Comparison of ENCODE assay signal across 19 cellular contexts in the genomic region with DNA sequence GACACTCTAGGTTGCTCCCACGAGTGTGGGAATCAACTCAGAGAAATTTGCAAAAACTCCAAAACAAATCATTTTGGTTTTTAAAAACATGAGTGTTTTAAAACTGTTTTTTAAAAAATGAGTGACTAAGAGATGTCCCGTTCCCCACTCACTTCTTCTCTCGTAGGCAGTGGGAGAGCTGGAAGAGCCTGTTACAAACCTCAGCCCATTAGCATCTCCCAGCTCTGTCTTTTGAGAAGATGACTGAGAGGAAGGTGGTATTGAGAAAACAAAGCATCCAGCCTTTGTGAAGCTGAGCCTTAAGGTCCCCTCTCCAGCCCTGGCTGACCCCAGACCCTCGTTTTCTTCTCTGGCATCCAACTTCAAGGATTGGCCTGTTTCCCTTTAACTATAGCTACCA. TPM values are rescaled to one million over a fixed set of nuclear protein-coding genes. Genes with fewer than 3 reads are reported as not detected.
"Had no signal": no experiment of that assay in that cellular context is flagged by ENCODE, and none has a peak within 500 bp of the region (broad histone marks: within the 10 kb centered on the region; RNA-seq: fewer than 3 reads in every experiment).

No MANE protein-coding gene starts in this region.

- H3K4me3 Mint-ChIP-seq: naive thymus-derived CD8-positive, alpha-beta T cell had no signal

- H3K27ac Mint-ChIP-seq: naive thymus-derived CD8-positive, alpha-beta T cell had no signal

- H3K4me3 ChIP-seq: colonic mucosa, esophagus squamous epithelium, gastroesophageal sphincter, mucosa of descending colon, skin epidermis, suprapubic skin, thyroid gland, upper lobe of left lung, vagina had no signal

- H3K9me3 Mint-ChIP-seq: naive thymus-derived CD8-positive, alpha-beta T cell had no signal

- ATAC-seq: gastroesophageal sphincter; left colon; mucosa of descending colon; naive thymus-derived CD8-positive, alpha-beta T cell; sciatic nerve had no signal

- H3K4me1 ChIP-seq: colonic mucosa had no signal

- H3K9me3 ChIP-seq: colonic mucosa, esophagus squamous epithelium, gastroesophageal sphincter, mucosa of descending colon, neutrophil, suprapubic skin, thyroid gland, upper lobe of left lung, vagina had no signal

- H3K36me3 Mint-ChIP-seq: naive thymus-derived CD8-positive, alpha-beta T cell had no signal

- H3K27me3 ChIP-seq: neutrophil, thyroid gland, vagina had no signal

- H3K27ac ChIP-seq: colonic mucosa, neutrophil, skin epidermis, suprapubic skin, thyroid gland, upper lobe of left lung, vagina had no signal

- DNase-seq: colonic mucosa; dermis blood vessel endothelial cell; esophagus squamous epithelium; foreskin fibroblast; glutamatergic neuron; naive thymus-derived CD8-positive, alpha-beta T cell; stimulated activated CD4-positive, alpha-beta T cell treated with anti-CD3 and anti-CD28 coated beads, Interleukin-2, amount 100 ng/mL, for 24 hours; stimulated activated naive CD4-positive, alpha-beta T cell treated with Interleukin-2 at 50 U/mL for 16 hours; thyroid gland; upper lobe of left lung had no signal

- H3K36me3 ChIP-seq: colonic mucosa, esophagus squamous epithelium, gastroesophageal sphincter, neutrophil, suprapubic skin, thyroid gland, upper lobe of left lung, vagina had no signal

RNA-seq across cellular contexts. Expression of gene ANKRD33B, which starts 4.7 kb away (rescaled TPM):
- polyA plus RNA-seq: neural cell had no signal
